In the genomic region with DNA sequence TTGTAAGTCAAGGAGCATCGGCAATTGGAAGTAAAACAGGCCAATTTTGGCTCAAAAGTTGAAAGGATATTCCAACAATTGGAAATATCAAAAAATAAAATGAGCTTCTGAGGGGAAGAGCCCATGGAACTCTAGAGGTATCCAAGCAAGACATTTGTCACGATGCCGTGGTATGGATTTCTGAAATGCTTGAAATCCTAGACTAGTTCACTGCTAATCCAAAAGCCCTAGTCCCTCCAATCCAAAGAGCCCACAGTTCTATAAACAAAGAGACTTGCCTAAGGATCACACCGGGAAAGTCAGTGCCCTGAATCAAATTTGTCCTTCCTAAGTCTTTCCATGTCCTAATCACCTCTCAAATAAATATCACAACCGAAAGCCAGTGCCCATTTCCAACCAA, we compare ENCODE assay signal across 17 cellular contexts.
DNase-seq lines count a peak whose midpoint lies in the region; ATAC-seq and TF ChIP-seq lines count a peak whose summit lies in the region.
"Had no signal": no experiment of that assay in that cellular context is flagged by ENCODE, and none has a peak within 500 bp of the region (broad histone marks: within the 10 kb centered on the region; RNA-seq: fewer than 3 reads in every experiment).

No MANE protein-coding gene starts in this region.

- peaks cover under 1% of the 10 kb centered on the region for H3K4me1 ChIP-seq in mesenchymal stem cell (ENCODE audit: control insufficient read depth, insufficient read depth, low read depth, low read length)
- no peaks in the 10 kb centered on the region for H3K4me1 ChIP-seq in trophoblast cell (ENCODE audit: control insufficient read depth in 1 of 2, insufficient read depth in 2 of 2, low read length in 2 of 2)
- peaks cover 0 to 3% of the 10 kb centered on the region in 2 donors for H3K4me1 ChIP-seq in right atrium auricular region
- H3K4me1 ChIP-seq: HAP-1 had no signal

- H3K9ac ChIP-seq in mesenchymal stem cell (ENCODE audit: low read length), result no peak overlapping the region
- no peak overlapping the region for H3K9ac ChIP-seq in trophoblast cell (ENCODE audit: low read length)

- H3K79me2 ChIP-seq in trophoblast cell (ENCODE audit: control insufficient read depth, insufficient read depth, low read length, poor library complexity), result no peaks in the 10 kb centered on the region

- H3K36me3 ChIP-seq in mesenchymal stem cell (ENCODE audit: control insufficient read depth in 1 of 2, insufficient read depth in 2 of 2, low read depth in 1 of 2, low read length in 2 of 2), result no peaks in the 10 kb centered on the region
- no peaks in the 10 kb centered on the region for H3K36me3 ChIP-seq in trophoblast cell (ENCODE audit: control insufficient read depth in 1 of 2, insufficient read depth in 2 of 2, low read length in 2 of 2)
- H3K36me3 ChIP-seq in right atrium auricular region, result no peaks in the 10 kb centered on the region
- H3K36me3 ChIP-seq: HAP-1 had no signal

- H3K79me1 ChIP-seq in mesenchymal stem cell (replicated peaks; ENCODE audit: low read length, poor library complexity, severe bottlenecking) (no peaks in the 10 kb centered on the region), trophoblast cell (ENCODE audit: low read length) (no peaks in the 10 kb centered on the region)

- no peak overlapping the region for H3K4ac ChIP-seq in mesenchymal stem cell (ENCODE audit: low read depth in 1 of 2, low read length in 2 of 2)
- H3K4ac ChIP-seq in trophoblast cell (ENCODE audit: low read depth, low read length), result no peak overlapping the region

- no peak overlapping the region for H3K18ac ChIP-seq in mesenchymal stem cell (ENCODE audit: low read depth in 1 of 2, low read length in 2 of 2)
- H3K18ac ChIP-seq in trophoblast cell (ENCODE audit: low read length), result no peak overlapping the region

- H2BK120ac ChIP-seq in mesenchymal stem cell (ENCODE audit: low read depth, low read length) (peak overlapping the region; percentile 64), trophoblast cell (ENCODE audit: insufficient read depth, low read length, poor library complexity) (no peak overlapping the region)

- CTCF ChIA-PET in WTC11 (lab: Charles Lee), result no interaction called here

- DNase-seq in HFFc6, result no peak
- DNase-seq in mesenchymal stem cell, result no peak
- peak; percentile 42 to 83 for DNase-seq in trophoblast cell
- no peak for DNase-seq in right atrium auricular region (ENCODE audit: low spot score)
- no peak for DNase-seq in WTC11 (ENCODE audit: low spot score)
- DNase-seq in Ammon's horn (ENCODE audit: low spot score), result no peak
- DNase-seq: AML-193; C1 segment of cervical spinal cord; Calu3; CD4-positive, alpha-beta memory T cell; COR-L47; DMS53; DMS79 treated with DMSO at 0.1 percent for 48 hours; GF-D8 had no signal

- peaks cover 12% of the 10 kb centered on the region for H3K36me3 Mint-ChIP-seq in HFFc6 (ENCODE audit: low read depth)
- H3K36me3 Mint-ChIP-seq in WTC11, result no peaks in the 10 kb centered on the region
- H3K36me3 Mint-ChIP-seq: CD4-positive, alpha-beta memory T cell had no signal

- no peak overlapping the region for H4K91ac ChIP-seq in mesenchymal stem cell (ENCODE audit: low read length)
- H4K91ac ChIP-seq in trophoblast cell (ENCODE audit: low read depth, low read length), result no peak overlapping the region

- H3K27ac Mint-ChIP-seq in HFFc6, result peak overlapping the region; percentile 41; the same call in 1 of the 2 replicates
- no peak overlapping the region for H3K27ac Mint-ChIP-seq in WTC11
- H3K27ac Mint-ChIP-seq: CD4-positive, alpha-beta memory T cell; GM23338 had no signal

- H2AFZ ChIP-seq in mesenchymal stem cell (ENCODE audit: low read depth, low read length) (no peak overlapping the region), trophoblast cell (ENCODE audit: insufficient read depth, low read length, poor library complexity) (no peak overlapping the region)
- H2AFZ ChIP-seq: GM23338 had no signal

- H3K23ac ChIP-seq in mesenchymal stem cell (ENCODE audit: low read length in 2 of 2) (no peak overlapping the region), trophoblast cell (ENCODE audit: low read length) (no peak overlapping the region)

- H2BK5ac ChIP-seq in mesenchymal stem cell (ENCODE audit: low read depth, low read length, poor library complexity, severe bottlenecking) (no peak overlapping the region), trophoblast cell (ENCODE audit: low read depth, low read length, poor library complexity) (no peak overlapping the region)

- no peak overlapping the region for H2BK12ac ChIP-seq in mesenchymal stem cell (ENCODE audit: low read length in 2 of 2)
- no peak overlapping the region for H2BK12ac ChIP-seq in trophoblast cell (ENCODE audit: low read length)

- H3K9me3 Mint-ChIP-seq in HFFc6 (no peaks in the 10 kb centered on the region), WTC11 (peaks cover 6% of the 10 kb centered on the region; the same call in 1 of the 2 replicates)
- H3K9me3 Mint-ChIP-seq: GM23338 had no signal

- H3K14ac ChIP-seq in mesenchymal stem cell (ENCODE audit: low read length in 2 of 2) (no peak overlapping the region), trophoblast cell (ENCODE audit: low read length) (no peak overlapping the region)

- H3K27me3 ChIP-seq in mesenchymal stem cell (ENCODE audit: control insufficient read depth in 1 of 2, insufficient read depth in 1 of 2, low read length in 2 of 2), result no peaks in the 10 kb centered on the region
- no peaks in the 10 kb centered on the region for H3K27me3 ChIP-seq in trophoblast cell (ENCODE audit: insufficient read depth, low read length)
- no peaks in the 10 kb centered on the region for H3K27me3 ChIP-seq in right atrium auricular region

- no peak for ATAC-seq in WTC11
- ATAC-seq: GM23338 had no signal

- H4K8ac ChIP-seq in mesenchymal stem cell (ENCODE audit: low read length) (no peak overlapping the region), trophoblast cell (ENCODE audit: low read depth, low read length) (no peak overlapping the region)

- H3K4me3 ChIP-seq in mesenchymal stem cell (ENCODE audit: insufficient read depth in 1 of 2, low read depth in 1 of 2, low read length in 2 of 2) (no peak overlapping the region), trophoblast cell (ENCODE audit: low read depth, low read length) (no peak overlapping the region), right atrium auricular region (no peak overlapping the region)
- H3K4me3 ChIP-seq: GM23338, HAP-1 had no signal

- H2AK5ac ChIP-seq in mesenchymal stem cell (ENCODE audit: low read length, severe bottlenecking), result no peak overlapping the region
- H2AK5ac ChIP-seq in trophoblast cell (ENCODE audit: low read length), result no peak overlapping the region

- H3K9me3 ChIP-seq in mesenchymal stem cell (ENCODE audit: control insufficient read depth, low read length) (no peaks in the 10 kb centered on the region), trophoblast cell (ENCODE audit: insufficient read depth, low read depth, low read length) (no peaks in the 10 kb centered on the region), right atrium auricular region (no peaks in the 10 kb centered on the region)
- H3K9me3 ChIP-seq: HAP-1 had no signal

- no peak overlapping the region for H3K27ac ChIP-seq in mesenchymal stem cell (ENCODE audit: low read length, poor library complexity, severe bottlenecking)
- H3K27ac ChIP-seq in trophoblast cell (ENCODE audit: low read depth, low read length), result no peak overlapping the region
- H3K27ac ChIP-seq in right atrium auricular region, result no peak overlapping the region
- H3K27ac ChIP-seq: 22Rv1 had no signal

- H4K12ac ChIP-seq in trophoblast cell (ENCODE audit: low read depth, low read length), result no peak overlapping the region

- no peak overlapping the region for H3K4me2 ChIP-seq in mesenchymal stem cell (ENCODE audit: low read length, poor library complexity, severe bottlenecking)
- no peak overlapping the region for H3K4me2 ChIP-seq in trophoblast cell (ENCODE audit: low read length)
- H3K4me2 ChIP-seq: GM23338 had no signal

- H3K4me1 Mint-ChIP-seq in HFFc6 (ENCODE audit: low read depth), result peaks cover 56% of the 10 kb centered on the region
- H3K4me1 Mint-ChIP-seq in WTC11, result no peaks in the 10 kb centered on the region

- H2BK15ac ChIP-seq in mesenchymal stem cell (ENCODE audit: low read depth, poor library complexity, severe bottlenecking), result no peak overlapping the region

- H3K4me3 Mint-ChIP-seq in HFFc6 (no peak overlapping the region), WTC11 (no peak overlapping the region)
- H3K4me3 Mint-ChIP-seq: CD4-positive, alpha-beta memory T cell; GM23338 had no signal

- peaks cover 2% of the 10 kb centered on the region for H3K27me3 Mint-ChIP-seq in HFFc6 (ENCODE audit: insufficient read depth)
- H3K27me3 Mint-ChIP-seq in WTC11 (ENCODE audit: low read depth), result no peaks in the 10 kb centered on the region
- H3K27me3 Mint-ChIP-seq: CD4-positive, alpha-beta memory T cell had no signal

- POLR2A ChIA-PET in WTC11 (lab: Charles Lee), result no interaction called here

- 89% methylated on average over 5 of the region's 5 CpGs for WGBS in mesenchymal stem cell
- WGBS in trophoblast cell (ENCODE audit: extremely low coverage, insufficient coverage, insufficient read length), result no CpG with 5 or more reads among the region's 5 CpGs

- TF ChIP-seq CTCF in HFFc6 (IDR thresholded peaks at IDR 0.05) (no peak), right atrium auricular region (IDR thresholded peaks at IDR 0.05) (no peak), WTC11 (IDR thresholded peaks at IDR 0.05) (no peak)

TF ChIP-seq in WTC11, 78 proteins besides CTCF, POLR2A, EP300 and RAD21 (continues in another document):
- TF ChIP-seq, protein P1, sequence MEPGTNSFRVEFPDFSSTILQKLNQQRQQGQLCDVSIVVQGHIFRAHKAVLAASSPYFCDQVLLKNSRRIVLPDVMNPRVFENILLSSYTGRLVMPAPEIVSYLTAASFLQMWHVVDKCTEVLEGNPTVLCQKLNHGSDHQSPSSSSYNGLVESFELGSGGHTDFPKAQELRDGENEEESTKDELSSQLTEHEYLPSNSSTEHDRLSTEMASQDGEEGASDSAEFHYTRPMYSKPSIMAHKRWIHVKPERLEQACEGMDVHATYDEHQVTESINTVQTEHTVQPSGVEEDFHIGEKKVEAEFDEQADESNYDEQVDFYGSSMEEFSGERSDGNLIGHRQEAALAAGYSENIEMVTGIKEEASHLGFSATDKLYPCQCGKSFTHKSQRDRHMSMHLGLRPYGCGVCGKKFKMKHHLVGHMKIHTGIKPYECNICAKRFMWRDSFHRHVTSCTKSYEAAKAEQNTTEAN (CRISPR knock-in tag; IDR thresholded peaks at IDR 0.05), result no peak
- TF ChIP-seq, protein P2, sequence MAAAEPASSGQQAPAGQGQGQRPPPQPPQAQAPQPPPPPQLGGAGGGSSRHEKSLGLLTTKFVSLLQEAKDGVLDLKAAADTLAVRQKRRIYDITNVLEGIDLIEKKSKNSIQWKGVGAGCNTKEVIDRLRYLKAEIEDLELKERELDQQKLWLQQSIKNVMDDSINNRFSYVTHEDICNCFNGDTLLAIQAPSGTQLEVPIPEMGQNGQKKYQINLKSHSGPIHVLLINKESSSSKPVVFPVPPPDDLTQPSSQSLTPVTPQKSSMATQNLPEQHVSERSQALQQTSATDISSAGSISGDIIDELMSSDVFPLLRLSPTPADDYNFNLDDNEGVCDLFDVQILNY (CRISPR knock-in tag; IDR thresholded peaks at IDR 0.05), result no peak
- TF ChIP-seq SP1 (CRISPR knock-in tag; conservative IDR thresholded peaks at IDR 0.05), result no peak

Comparison
In these comparisons a context has a peak if more than half of its experiments do, and no peak if none do; other contexts are left out.
1. DNase-seq: peak in trophoblast cell (2 of 2); none in HFFc6 (single experiment), mesenchymal stem cell (single experiment), right atrium auricular region (single experiment), WTC11 (single experiment) and Ammon's horn (single experiment).